13 cellular contexts compared by ENCODE assay signal in genomic region chr2:217853301-217853881, GRCh38.
DNase-seq lines count a peak whose midpoint lies in the region; ATAC-seq, FAIRE-seq and TF ChIP-seq lines count a peak whose summit lies in the region.
"Had no signal": no experiment of that assay in that cellular context is flagged by ENCODE, and none has a peak within 500 bp of the region (broad histone marks: within the 10 kb centered on the region; RNA-seq: fewer than 3 reads in every experiment).

No MANE protein-coding gene starts in this region.

- H3K27me3 ChIP-seq in esophagus squamous epithelium (no peaks in the 10 kb centered on the region), muscle layer of colon (ENCODE audit: control insufficient read depth in 1 of 2, insufficient read depth in 2 of 2, low read length in 2 of 2) (no peaks in the 10 kb centered on the region), uterus (no peaks in the 10 kb centered on the region)
- H3K27me3 ChIP-seq: adrenal gland had no signal

- H3K4me3 ChIP-seq in esophagus squamous epithelium = no peak overlapping the region
- H3K4me3 ChIP-seq in muscle layer of colon (ENCODE audit: low read depth in 1 of 2, low read length in 2 of 2) = no peak overlapping the region
- H3K4me3 ChIP-seq in uterus = no peak overlapping the region
- H3K4me3 ChIP-seq: adrenal gland, PC-9, prostate gland had no signal

- DNase-seq in RCC 7860 (ENCODE audit: low spot score) = peak; percentile 25
- no peak for DNase-seq in esophagus squamous epithelium (lab: John Stamatoyannopoulos, UW)
- DNase-seq in uterus = peak; percentile 68 to 71
- DNase-seq in stimulated activated CD4-positive, alpha-beta T cell treated with anti-CD3 and anti-CD28 coated beads, Interleukin-2, amount 100 ng/mL, for 24 hours = no peak
- DNase-seq: activated CD4-positive, alpha-beta T cell treated with anti-CD3 and anti-CD28 coated beads, Interleukin-2, amount 10 ng/mL, durations not matched to agents 7 days and 5 days; NCI-H146; PC-9 had no signal

- H3K36me3 ChIP-seq in esophagus squamous epithelium (peaks cover 5 to 54% (median 7%) of the 10 kb centered on the region in 3 donors), muscle layer of colon (ENCODE audit: insufficient read depth, low read length) (peaks cover 75% of the 10 kb centered on the region), uterus (no peaks in the 10 kb centered on the region)
- H3K36me3 ChIP-seq: prostate gland had no signal

- peaks cover 43 to 98% (median 60%) of the 10 kb centered on the region in 3 donors for H3K4me1 ChIP-seq in esophagus squamous epithelium
- H3K4me1 ChIP-seq in muscle layer of colon (ENCODE audit: insufficient read depth, low read length) = peaks cover 94% of the 10 kb centered on the region
- H3K4me1 ChIP-seq in uterus = peaks cover 14 to 54% of the 10 kb centered on the region in 2 donors

- 22 to 58% methylated on average over 3 to 4 of the region's 6 CpGs for WGBS in esophagus squamous epithelium, 2 donors

- FAIRE-seq in RCC 7860 (lab: Jason Lieb, UNC) = no peak

- intact Hi-C loops in esophagus squamous epithelium (cut with DNase I) (no loop called here), uterus (cut with DNase I; ENCODE audit: low total_unique reads) (no loop called here)

- ATAC-seq in GM21360 (IDR thresholded peaks at IDR 0.05; ENCODE audit: unreplicated experiment) = no peak
- no peak for ATAC-seq in GM21447 (IDR thresholded peaks at IDR 0.05; ENCODE audit: unreplicated experiment)
- ATAC-seq: stimulated activated effector memory CD8-positive, alpha-beta T cell treated with anti-CD3 and anti-CD28 coated beads, Interleukin-12 subunit alpha, Interleukin-12 subunit beta, amount 100 ng/mL, for 72 hours had no signal

- TF ChIP-seq POLR2A in esophagus squamous epithelium (IDR thresholded peaks at IDR 0.05) (no peak), uterus (IDR thresholded peaks at IDR 0.05) (no peak)

- TF ChIP-seq CTCF in esophagus squamous epithelium (IDR thresholded peaks at IDR 0.05) (no peak), uterus (IDR thresholded peaks at IDR 0.05) (no peak)

- H3K9me3 ChIP-seq in esophagus squamous epithelium (no peaks in the 10 kb centered on the region), muscle layer of colon (ENCODE audit: low read length) (no peaks in the 10 kb centered on the region), uterus (no peaks in the 10 kb centered on the region)
- H3K9me3 ChIP-seq: adrenal gland, prostate gland had no signal

- H3K9ac ChIP-seq in muscle layer of colon (ENCODE audit: low read length) = no peak overlapping the region

- H3K27ac ChIP-seq in esophagus squamous epithelium = peak overlapping the region in 3 of 4 donors; percentile 66 to 86 (median 71)
- H3K27ac ChIP-seq in muscle layer of colon (ENCODE audit: low read depth, low read length) = peak overlapping the region; percentile 57
- peak overlapping the region; percentile 9 to 75 for H3K27ac ChIP-seq in uterus
- H3K27ac ChIP-seq: PC-9, prostate gland had no signal

Comparison
In these comparisons a context has a peak if more than half of its experiments do, and no peak if none do; other contexts are left out.
1. DNase-seq: peak in RCC 7860 (single experiment) and uterus (2 of 2); none in esophagus squamous epithelium (single experiment) and stimulated activated CD4-positive, alpha-beta T cell treated with anti-CD3 and anti-CD28 coated beads, Interleukin-2, amount 100 ng/mL, for 24 hours (0 of 2).
2. Peak in every context shown above with its lines, with median percentiles within 50 percentile points of each other: H3K27ac ChIP-seq.